22 cellular contexts compared by ENCODE assay signal in genomic region chr10:10032991-10033390, GRCh38.
A peak's percentile ranks its signal among the peaks of the same experiment; 100 is the strongest.
DNase-seq lines count a peak whose midpoint lies in the region; ATAC-seq, FAIRE-seq and TF ChIP-seq lines count a peak whose summit lies in the region.
"Had no signal": no experiment of that assay in that cellular context is flagged by ENCODE, and none has a peak within 500 bp of the region (broad histone marks: within the 10 kb centered on the region; RNA-seq: fewer than 3 reads in every experiment).

No MANE protein-coding gene starts in this region.

- BruUV-seq in A673 (replicated peaks; lab: Mats Ljungman, UMichigan), result no TSS peak

- peak; percentile 79 for FAIRE-seq in endometrium (lab: Jason Lieb, UNC)
- FAIRE-seq: A204.1, D721Med, GM12878, GM12892, GM18507, GM19239 had no signal

- no peak overlapping the region for H3K4me3 ChIP-seq in A673 (ENCODE audit: low read depth, low read length, poor library complexity, severe bottlenecking)
- H3K4me3 ChIP-seq: BLaER1 treated with 17β-estradiol and CSF1 and Interleukin-3, amounts not matched to agents 10 nM and 100 nM; GM12878 had no signal

- no peak for TF ChIP-seq CTCF in A673 (conservative IDR thresholded peaks at IDR 0.05; ENCODE audit: low read depth, low read length)

- POLR2A ChIA-PET in A673 (lab: Charles Lee; ENCODE audit: low non-redundant PET), result no interaction called here

- no peak overlapping the region for H3K27ac ChIP-seq in A673 (ENCODE audit: low read depth, low read length, poor library complexity, severe bottlenecking)
- H3K27ac ChIP-seq: BLaER1 treated with 17β-estradiol and CSF1 and Interleukin-3, amounts not matched to agents 10 nM and 100 nM; C4-2B had no signal

- H3K4me1 ChIP-seq in A673 (ENCODE audit: insufficient read depth, low read length, poor library complexity, severe bottlenecking), result no peaks in the 10 kb centered on the region
- H3K4me1 ChIP-seq: BLaER1 treated with 17β-estradiol and CSF1 and Interleukin-3, amounts not matched to agents 10 nM and 100 nM; Caco-2 had no signal

- DNase-seq in NCI-H526 (lab: John Stamatoyannopoulos, UW) (peak; percentile 16 to 32), cerebellar cortex (ENCODE audit: low spot score) (peak; percentile 77), A673 (ENCODE audit: low spot score) (no peak), HUDEP-2 (lab: John Stamatoyannopoulos, UW; ENCODE audit: unreplicated experiment in 76 of 76) (no peak)
- DNase-seq: 8988T; AML-193; Caco-2; Calu3; CD4-positive, alpha-beta T cell; CD8-positive, alpha-beta T cell; DMS79 treated with DMSO at 0.1 percent for 48 hours; GDM1 had no signal

- CTCF ChIA-PET in A673 (lab: Charles Lee), result no interaction called here

- no peak for ATAC-seq in GM18868 (IDR thresholded peaks at IDR 0.05; ENCODE audit: unreplicated experiment)
- ATAC-seq: CD8-positive, alpha-beta T cell; GM12878 had no signal

- intact Hi-C loops in A673 (cut with micrococcal nuclease; ENCODE audit: unreplicated experiment), result no loop called here

- no peaks in the 10 kb centered on the region for H3K36me3 ChIP-seq in A673 (ENCODE audit: insufficient read depth, low read length, poor library complexity, severe bottlenecking)
- H3K36me3 ChIP-seq: BLaER1 treated with 17β-estradiol and CSF1 and Interleukin-3, amounts not matched to agents 10 nM and 100 nM had no signal

- H3K9me3 ChIP-seq in A673 (ENCODE audit: low read depth, low read length, poor library complexity, severe bottlenecking), result peaks cover 13% of the 10 kb centered on the region
- H3K9me3 ChIP-seq: BLaER1 treated with 17β-estradiol and CSF1 and Interleukin-3, amounts not matched to agents 10 nM and 100 nM; Caco-2 had no signal

- no peaks in the 10 kb centered on the region for H3K27me3 ChIP-seq in A673 (replicated peaks; ENCODE audit: insufficient read depth, low read depth, low read length, poor library complexity)
- H3K27me3 ChIP-seq: BLaER1 treated with 17β-estradiol and CSF1 and Interleukin-3, amounts not matched to agents 10 nM and 100 nM had no signal

Comparison
In these comparisons a context has a peak if more than half of its experiments do, and no peak if none do; other contexts are left out.
1. DNase-seq: peak in NCI-H526 (2 of 2) and cerebellar cortex (single experiment); none in A673 (single experiment) and HUDEP-2 (0 of 76).